Comparison of ENCODE assay signal across 1 cellular context in the genomic region with DNA sequence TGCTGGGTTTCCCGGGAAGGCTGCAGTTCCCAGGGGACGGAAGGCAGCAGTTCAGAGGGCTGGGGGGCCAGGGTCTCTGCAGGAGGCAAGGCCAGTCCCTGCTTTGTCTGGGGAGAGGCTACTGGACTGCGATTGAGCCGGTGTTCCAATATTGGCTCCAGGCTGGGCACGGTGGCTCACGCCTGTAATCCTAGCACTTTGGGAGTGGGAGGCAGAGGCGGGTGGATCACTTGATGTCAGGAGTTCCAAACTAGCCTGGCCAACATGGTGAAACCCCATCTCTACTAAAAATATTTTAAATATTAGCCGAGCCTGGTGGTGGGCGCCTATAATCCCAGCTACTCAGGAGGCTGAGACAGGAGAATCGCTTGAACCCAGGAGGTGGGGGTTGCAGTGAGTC.
A peak's percentile ranks its signal among the peaks of the same experiment; 100 is the strongest.
TF ChIP-seq lines count a peak whose summit lies in the region.

No MANE protein-coding gene starts in this region.

TF ChIP-seq in HEK293, 187 proteins besides CTCF, POLR2A, EP300 and RAD21:
- peak; percentile 78 for TF ChIP-seq EGR2 (tag by site-specific recombination; IDR thresholded peaks at IDR 0.05; ENCODE audit: low read depth)
- TF ChIP-seq ZFHX2 (tag by site-specific recombination; conservative IDR thresholded peaks at IDR 0.05) = peak; percentile 75
